In genomic region chr5:169917425-169917824, GRCh38 we compare ENCODE assay signal across 25 cellular contexts.
"Had no signal": no experiment of that assay in that cellular context is flagged by ENCODE, and none has a peak within 500 bp of the region (broad histone marks: within the 10 kb centered on the region; RNA-seq: fewer than 3 reads in every experiment).

No MANE protein-coding gene starts in this region.

- H3K9me3 Mint-ChIP-seq: endodermal cell; naive thymus-derived CD8-positive, alpha-beta T cell; nephron progenitor cell; stimulated activated effector memory CD8-positive, alpha-beta T cell treated with anti-CD3 and anti-CD28 coated beads, Interleukin-12 subunit alpha, Interleukin-12 subunit beta, amount 100 ng/mL, for 72 hours had no signal

- H3K9me3 ChIP-seq: gastroesophageal sphincter, heart left ventricle, prostate gland, sigmoid colon, stomach, thyroid gland had no signal

- H3K4me2 ChIP-seq: hepatocyte had no signal

- H3K27me3 Mint-ChIP-seq: naive thymus-derived CD8-positive, alpha-beta T cell had no signal

- H3K4me3 ChIP-seq: dorsolateral prefrontal cortex, gastroesophageal sphincter, heart left ventricle, hepatocyte, lung, prostate gland, sigmoid colon, stomach, thyroid gland had no signal

- H3K4me1 ChIP-seq: gastroesophageal sphincter, heart left ventricle, prostate gland, sigmoid colon, stomach, thyroid gland had no signal

- FAIRE-seq: kidney had no signal

- H2AFZ ChIP-seq: hepatocyte had no signal

- H3K27me3 ChIP-seq: dorsolateral prefrontal cortex, gastroesophageal sphincter, heart left ventricle, sigmoid colon, stomach, thyroid gland had no signal

- H3K27ac Mint-ChIP-seq: endodermal cell; nephron progenitor cell; stimulated activated effector memory CD8-positive, alpha-beta T cell treated with anti-CD3 and anti-CD28 coated beads, Interleukin-12 subunit alpha, Interleukin-12 subunit beta, amount 100 ng/mL, for 72 hours had no signal

- DNase-seq: dorsolateral prefrontal cortex; effector CD4-positive, alpha-beta T cell; endodermal cell; foreskin fibroblast; heart left ventricle; kidney; naive thymus-derived CD8-positive, alpha-beta T cell; nephron progenitor cell; nucleus accumbens; right cardiac atrium; sigmoid colon; stimulated activated CD4-positive, alpha-beta T cell treated with anti-CD3 and anti-CD28 coated beads, Interleukin-2, amount 100 ng/mL, for 24 hours; stimulated activated CD4-positive, alpha-beta T cell treated with anti-CD3 and anti-CD28 coated beads, Interleukin-4, amount 100 ng/mL, for 24 hours; stimulated activated naive CD4-positive, alpha-beta T cell treated with Interleukin-2 at 50 U/mL for 16 hours; stomach; thyroid gland; trophoblast cell had no signal

- H3K4me3 Mint-ChIP-seq: endodermal cell; naive thymus-derived CD8-positive, alpha-beta T cell; nephron progenitor cell; stimulated activated effector memory CD8-positive, alpha-beta T cell treated with anti-CD3 and anti-CD28 coated beads, Interleukin-12 subunit alpha, Interleukin-12 subunit beta, amount 100 ng/mL, for 72 hours had no signal

- H3K36me3 ChIP-seq: gastroesophageal sphincter, heart left ventricle, prostate gland, sigmoid colon, stomach, thyroid gland had no signal

- ATAC-seq: esophagus mucosa; gastroesophageal sphincter; heart left ventricle; left lobe of liver; naive thymus-derived CD8-positive, alpha-beta T cell; right cardiac atrium; stimulated activated effector memory CD8-positive, alpha-beta T cell treated with anti-CD3 and anti-CD28 coated beads, Interleukin-12 subunit alpha, Interleukin-12 subunit beta, amount 100 ng/mL, for 72 hours had no signal

- H3K79me2 ChIP-seq: hepatocyte had no signal

- H3K27ac ChIP-seq: epithelial cell of prostate, gastroesophageal sphincter, heart left ventricle, hepatocyte, prostate gland, sigmoid colon, stomach, thyroid gland had no signal
